Comparison of ENCODE assay signal across 8 cellular contexts in the genomic region with DNA sequence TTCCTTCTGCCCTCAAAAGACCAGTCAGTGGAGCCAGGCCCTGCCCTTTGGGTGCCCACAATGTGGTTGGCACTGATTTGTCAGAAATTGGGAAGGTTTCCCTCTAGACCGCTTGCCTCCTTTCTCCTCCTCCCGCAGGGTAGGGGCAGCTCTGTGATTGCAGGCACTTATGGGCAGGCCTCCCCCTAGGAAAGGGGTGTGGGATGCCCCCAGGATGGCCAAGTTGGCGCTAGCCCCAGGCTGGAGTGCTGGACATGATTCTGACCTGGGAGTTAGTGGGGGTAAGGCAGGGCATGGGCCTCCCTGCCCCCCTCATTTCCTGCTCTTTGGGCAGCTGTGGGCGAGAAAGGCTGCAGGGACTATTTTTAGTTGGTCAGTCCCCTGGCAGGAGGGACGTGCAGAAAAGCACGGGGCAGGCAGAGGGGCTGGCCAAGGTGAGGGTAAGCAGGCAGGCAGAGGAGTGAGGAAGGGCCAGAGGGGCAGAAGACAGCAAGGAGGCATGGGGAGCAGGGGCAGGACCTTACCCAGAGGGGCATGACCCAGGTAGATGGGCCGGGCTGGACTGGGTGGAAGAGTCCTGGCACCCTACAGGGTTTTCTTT. TPM values are rescaled to one million over a fixed set of nuclear protein-coding genes. Genes with fewer than 3 reads are reported as not detected.
DNase-seq lines count a peak whose midpoint lies in the region; ATAC-seq, FAIRE-seq and TF ChIP-seq lines count a peak whose summit lies in the region.

No MANE protein-coding gene starts in this region.

- no peak for FAIRE-seq in HepG2 (lab: Jason Lieb, UNC)

- H3K9ac ChIP-seq in HCT116 (ENCODE audit: low read length): peak overlapping the region; percentile 34
- H3K9ac ChIP-seq in HepG2 (ENCODE audit: insufficient read depth, low read depth, low read length): no peak overlapping the region

- H3K79me2 ChIP-seq in HCT116 (ENCODE audit: insufficient read depth, low read length) (no peaks in the 10 kb centered on the region), HepG2 (ENCODE audit: insufficient read depth, low read length) (no peaks in the 10 kb centered on the region)

- H3K4me1 Mint-ChIP-seq in activated naive CD8-positive, alpha-beta T cell treated with anti-CD3 and anti-CD28 coated beads, Interleukin-2, amount 50 U/mL, for 24 hours: peaks cover 26% of the 10 kb centered on the region

- no peaks in the 10 kb centered on the region for H3K9me2 ChIP-seq in HCT116 (ENCODE audit: insufficient read depth)

- CTCF ChIA-PET in HCT116 (lab: Charles Lee): interaction anchor here (0.7 to 1.0 kb wide), 3 partner anchors 9 to 164 kb away, joined by 3 read pairs; no protein-coding TSS in a partner anchor
- CTCF ChIA-PET in HepG2 (lab: Yijun Ruan, JAX; ENCODE audit: low intra/inter-chr PET ratio, low total read pairs): no interaction called here

- H3K27me3 ChIP-seq in HCT116 (ENCODE audit: insufficient read depth, low read length) (no peaks in the 10 kb centered on the region), HepG2 (ENCODE audit: control insufficient read depth in 1 of 2, insufficient read depth in 2 of 2, low read length in 2 of 2) (no peaks in the 10 kb centered on the region; a peak in 1 of 5 replicates)

- TF ChIP-seq RAD21 in HCT116 (IDR thresholded peaks at IDR 0.05; ENCODE audit: low read depth) (no peak), HepG2 (CRISPR knock-in tag; IDR thresholded peaks at IDR 0.05) (no peak)

- peak overlapping the region; percentile 77 for H3K4me2 ChIP-seq in HCT116 (ENCODE audit: low read length)
- no peak overlapping the region for H3K4me2 ChIP-seq in HepG2 (ENCODE audit: low read depth, low read length)

- TF ChIP-seq CTCF in HCT116 (IDR thresholded peaks at IDR 0.05 in 2 of 3, conservative IDR thresholded peaks at IDR 0.05 in 1 of 3; ENCODE audit: borderline replicate concordance in 1 of 3, insufficient read depth in 1 of 3, low read depth in 2 of 3, low read length in 2 of 3) (no peak), HepG2 (CRISPR knock-in tag; IDR thresholded peaks at IDR 0.05) (no peak)

- H3K9me3 ChIP-seq in HCT116 (ENCODE audit: control insufficient read depth in 1 of 2, insufficient read depth in 1 of 2, low read depth in 1 of 2, low read length in 2 of 2): no peaks in the 10 kb centered on the region
- H3K9me3 ChIP-seq in HepG2 (ENCODE audit: low read length): no peaks in the 10 kb centered on the region

- no peak for DNase-seq in HCT116 (ENCODE audit: low read depth, low spot score)
- DNase-seq in activated naive CD8-positive, alpha-beta T cell treated with anti-CD3 and anti-CD28 coated beads, Interleukin-2, amount 50 U/mL, for 24 hours: no peak
- no peak for DNase-seq in HepG2 (ENCODE audit: low spot score)
- DNase-seq in GM19238 (ENCODE audit: insufficient read length, low spot score): no peak
- DNase-seq in NCI-H526 treated with DMSO at 0.1 percent for 48 hours (lab: John Stamatoyannopoulos, UW): no peak
- no peak for DNase-seq in NCI-H2227 (lab: John Stamatoyannopoulos, UW; ENCODE audit: unreplicated experiment)
- no peak for DNase-seq in HuH-7.5 (ENCODE audit: low spot score)

- in situ Hi-C loops in HepG2 (cut with HindIII; ENCODE audit: extremely low pct_ligation_motif_present, low pct_unique_long_range_greater_than_20kb): no loop called here

- no peak overlapping the region for H2AFZ ChIP-seq in HCT116 (ENCODE audit: low read depth, low read length, poor library complexity, severe bottlenecking)
- H2AFZ ChIP-seq in HepG2 (ENCODE audit: low read length): no peak overlapping the region

- BruUV-seq in HCT116 (replicated peaks; lab: Mats Ljungman, UMichigan) (no TSS peak), HepG2 (replicated peaks; lab: Mats Ljungman, UMichigan) (no TSS peak)

- H3K27ac ChIP-seq in HCT116 (ENCODE audit: low read depth, low read length) (peak overlapping the region; percentile 56), HepG2 (ENCODE audit: extremely low read length, insufficient read depth, low read length) (no peak overlapping the region), temporal lobe (ENCODE audit: low read depth, low read length) (peak overlapping the region; percentile 6)

- H3K4me3 Mint-ChIP-seq in activated naive CD8-positive, alpha-beta T cell treated with anti-CD3 and anti-CD28 coated beads, Interleukin-2, amount 50 U/mL, for 24 hours: no peak overlapping the region

- intact Hi-C loops in HCT116 (cut with micrococcal nuclease) (no loop called here), HepG2 (cut with micrococcal nuclease; ENCODE audit: unreplicated experiment) (no loop called here)

- WGBS in HepG2 (ENCODE audit: low lambda C conversion rate): 71% methylated on average over 6 of the region's 7 CpGs

- RAD21 ChIA-PET in HCT116 (lab: Charles Lee; ENCODE audit: low non-redundant PET in 1 of 2, low total read pairs in 2 of 2, uncharacterized antibody in 2 of 2, unreplicated experiment in 2 of 2): no interaction called here

- H3K36me3 Mint-ChIP-seq in activated naive CD8-positive, alpha-beta T cell treated with anti-CD3 and anti-CD28 coated beads, Interleukin-2, amount 50 U/mL, for 24 hours (ENCODE audit: low read depth): no peaks in the 10 kb centered on the region

- H3K4me1 ChIP-seq in HCT116 (ENCODE audit: control insufficient read depth in 1 of 2, insufficient read depth in 2 of 2, low read length in 2 of 2): peaks cover 78 to 99% of the 10 kb centered on the region in 2 experiments
- H3K4me1 ChIP-seq in HepG2 (ENCODE audit: insufficient read depth, low read length): peaks cover 89% of the 10 kb centered on the region

- no peak overlapping the region for H3K4me3 ChIP-seq in HCT116 (replicated peaks in 1 of 2; ENCODE audit: low read depth in 1 of 2, low read length in 2 of 2)
- peak overlapping the region in 1 of 3 experiments; percentile 5; a peak in 1 of 6 replicates for H3K4me3 ChIP-seq in HepG2 (replicated peaks in 1 of 3; ENCODE audit: insufficient read depth in 1 of 3, low read depth in 2 of 3, low read length in 3 of 3)

- H3K36me3 ChIP-seq in HCT116 (ENCODE audit: control insufficient read depth in 1 of 2, insufficient read depth in 2 of 2, low read length in 2 of 2) (no peaks in the 10 kb centered on the region), HepG2 (replicated peaks in 1 of 2; ENCODE audit: control insufficient read depth in 1 of 2, insufficient read depth in 2 of 2, low read length in 2 of 2) (no peaks in the 10 kb centered on the region)

- H3K9me3 Mint-ChIP-seq in activated naive CD8-positive, alpha-beta T cell treated with anti-CD3 and anti-CD28 coated beads, Interleukin-2, amount 50 U/mL, for 24 hours: no peaks in the 10 kb centered on the region

- peaks cover 2% of the 10 kb centered on the region for H3K27me3 Mint-ChIP-seq in activated naive CD8-positive, alpha-beta T cell treated with anti-CD3 and anti-CD28 coated beads, Interleukin-2, amount 50 U/mL, for 24 hours

- H4K20me1 ChIP-seq in HCT116 (ENCODE audit: insufficient read depth): no peaks in the 10 kb centered on the region
- no peaks in the 10 kb centered on the region for H4K20me1 ChIP-seq in HepG2 (ENCODE audit: insufficient read depth, low read length)

- POLR2A ChIA-PET in HCT116 (lab: Charles Lee) (interaction anchor here (0.5 kb wide), 1 partner anchor 80 kb away, joined by 3 read pairs; no protein-coding TSS in a partner anchor), HepG2 (lab: Yijun Ruan, JAX) (interaction anchor here (0.9 to 3.5 kb wide), 3 partner anchors 31 to 40 kb away, joined by 3 to 13 read pairs (median 3); no protein-coding TSS in a partner anchor)

- ATAC-seq in HCT116 (no peak), HepG2 (no peak)
- ATAC-seq in activated naive CD8-positive, alpha-beta T cell treated with anti-CD3 and anti-CD28 coated beads, Interleukin-2, amount 50 U/mL, for 24 hours: no peak

- TF ChIP-seq POLR2A in HCT116 (IDR thresholded peaks at IDR 0.05; ENCODE audit: borderline replicate concordance, extremely low read depth, insufficient read depth, insufficient read length): no peak
- TF ChIP-seq POLR2A in HepG2 (IDR thresholded peaks at IDR 0.05; ENCODE audit: insufficient read depth in 1 of 2, low read depth in 2 of 2, low read length in 2 of 2): no peak

- TF ChIP-seq EP300 in HepG2 (IDR thresholded peaks at IDR 0.05; ENCODE audit: low read depth in 2 of 2, low read length in 2 of 2): no peak
- no peak for TF ChIP-seq EP300 in HepG2 (CRISPR knock-in tag; IDR thresholded peaks at IDR 0.05; ENCODE audit: borderline replicate concordance)

- H3K27ac Mint-ChIP-seq in activated naive CD8-positive, alpha-beta T cell treated with anti-CD3 and anti-CD28 coated beads, Interleukin-2, amount 50 U/mL, for 24 hours: peak overlapping the region; percentile 26

RNA-seq across cellular contexts. Expression of a gene that starts 3.3 kb away (rescaled TPM):
- total RNA-seq in HCT116 (2021; ENCODE audit: unreplicated experiment) (35.1 TPM), HepG2 (2016; rRNA removed; fragmentation: Illumina TruSeq; extraction: Trizol) (8.6 and 8.9 TPM in 2 replicates), temporal lobe (4.9 TPM)
- 38.1 and 46.6 TPM in 2 replicates for polyA plus RNA-seq in HCT116 (2012)
- total RNA-seq in HepG2 (2016; cell fraction: cytosol; rRNA removed; fragmentation: Illumina TruSeq; extraction: Trizol; ENCODE audit: low read depth): 3.2 and 3.7 TPM in 2 replicates
- total RNA-seq in HepG2 (2016; cell fraction: insoluble cytoplasmic fraction; rRNA removed; fragmentation: Illumina TruSeq; extraction: Trizol): 6.7 and 9.5 TPM in 2 replicates
- total RNA-seq in HepG2 (2016; cell fraction: membrane; rRNA removed; fragmentation: Illumina TruSeq; extraction: Trizol): 8.2 and 11.1 TPM in 2 replicates
- 6.0 and 7.0 TPM in 2 replicates for total RNA-seq in HepG2 (2016; cell fraction: nucleus; rRNA removed; fragmentation: Illumina TruSeq; extraction: Trizol)
- 6.0 and 6.4 TPM in 2 replicates for polyA plus RNA-seq in HepG2 (2011; rRNA removed)
- polyA plus RNA-seq in HepG2 (2011; cell fraction: cytosol; rRNA removed): 2.2 and 3.8 TPM in 2 replicates
- 13.2 and 13.3 TPM in 2 replicates for polyA plus RNA-seq in HepG2 (2011; cell fraction: nucleus; rRNA removed)
- polyA plus RNA-seq in HepG2 (2012): 15.4 and 16.1 TPM in 2 replicates
- polyA plus RNA-seq in HepG2 (2016; cell fraction: cytosol; fragmentation: Illumina TruSeq; extraction: Trizol; ENCODE audit: low read depth): 3.8 and 5.4 TPM in 2 replicates
- 12.7 and 17.8 TPM in 2 replicates for polyA plus RNA-seq in HepG2 (2016; cell fraction: insoluble cytoplasmic fraction; fragmentation: Illumina TruSeq; extraction: Trizol; ENCODE audit: low read depth)
- 9.6 and 13.8 TPM in 2 replicates for polyA plus RNA-seq in HepG2 (2016; cell fraction: membrane; fragmentation: Illumina TruSeq; extraction: Trizol; ENCODE audit: low read depth)
- 19.0 and 19.4 TPM in 2 replicates for polyA plus RNA-seq in HepG2 (2016; cell fraction: nucleus; fragmentation: Illumina TruSeq; extraction: Trizol; ENCODE audit: insufficient read depth, low read depth)
- polyA minus RNA-seq in HepG2 (2011; rRNA and poly(A)+ RNA removed; ENCODE audit: low replicate concordance): 6.4 and 11.7 TPM in 2 replicates
- 6.7 and 8.2 TPM in 2 replicates for polyA minus RNA-seq in HepG2 (2011; cell fraction: cytosol; rRNA and poly(A)+ RNA removed)
- 5.2 and 6.7 TPM in 2 replicates for polyA minus RNA-seq in HepG2 (2011; cell fraction: nucleus; rRNA and poly(A)+ RNA removed)

RNA-seq across cellular contexts. Expression of a gene that starts 24.6 kb away (rescaled TPM):
- 117 TPM for total RNA-seq in HCT116 (2021; ENCODE audit: unreplicated experiment)
- 37.2 and 38.7 TPM in 2 replicates for polyA plus RNA-seq in HCT116 (2012)
- total RNA-seq in HepG2 (2016; rRNA removed; fragmentation: Illumina TruSeq; extraction: Trizol): 114 and 154 TPM in 2 replicates
- total RNA-seq in HepG2 (2016; cell fraction: cytosol; rRNA removed; fragmentation: Illumina TruSeq; extraction: Trizol; ENCODE audit: low read depth): 24.3 and 27.3 TPM in 2 replicates
- 117 and 162 TPM in 2 replicates for total RNA-seq in HepG2 (2016; cell fraction: insoluble cytoplasmic fraction; rRNA removed; fragmentation: Illumina TruSeq; extraction: Trizol)
- 42.3 and 51.8 TPM in 2 replicates for total RNA-seq in HepG2 (2016; cell fraction: membrane; rRNA removed; fragmentation: Illumina TruSeq; extraction: Trizol)
- 89.2 and 89.6 TPM in 2 replicates for total RNA-seq in HepG2 (2016; cell fraction: nucleus; rRNA removed; fragmentation: Illumina TruSeq; extraction: Trizol)
- polyA plus RNA-seq in HepG2 (2011; rRNA removed): 10.7 and 17.4 TPM in 2 replicates
- polyA plus RNA-seq in HepG2 (2011; cell fraction: cytosol; rRNA removed): 6.9 and 8.8 TPM in 2 replicates
- polyA plus RNA-seq in HepG2 (2011; cell fraction: nucleus; rRNA removed): 9.6 and 11.4 TPM in 2 replicates
- 8.4 and 23.9 TPM in 2 replicates for polyA plus RNA-seq in HepG2 (2012)
- 12.0 and 14.2 TPM in 2 replicates for polyA plus RNA-seq in HepG2 (2016; cell fraction: cytosol; fragmentation: Illumina TruSeq; extraction: Trizol; ENCODE audit: low read depth)
- 133 and 135 TPM in 2 replicates for polyA plus RNA-seq in HepG2 (2016; cell fraction: insoluble cytoplasmic fraction; fragmentation: Illumina TruSeq; extraction: Trizol; ENCODE audit: low read depth)
- polyA plus RNA-seq in HepG2 (2016; cell fraction: membrane; fragmentation: Illumina TruSeq; extraction: Trizol; ENCODE audit: low read depth): 15.3 and 18.9 TPM in 2 replicates
- 98.6 and 99.5 TPM in 2 replicates for polyA plus RNA-seq in HepG2 (2016; cell fraction: nucleus; fragmentation: Illumina TruSeq; extraction: Trizol; ENCODE audit: insufficient read depth, low read depth)
- polyA minus RNA-seq in HepG2 (2011; rRNA and poly(A)+ RNA removed; ENCODE audit: low replicate concordance): 8.7 and 50.8 TPM in 2 replicates
- 9.4 and 10.7 TPM in 2 replicates for polyA minus RNA-seq in HepG2 (2011; cell fraction: cytosol; rRNA and poly(A)+ RNA removed)
- polyA minus RNA-seq in HepG2 (2011; cell fraction: nucleus; rRNA and poly(A)+ RNA removed): 31.5 and 47.0 TPM in 2 replicates
- 2.0 TPM for total RNA-seq in temporal lobe

RNA-seq across cellular contexts. Expression of a gene that starts 52.3 kb away (rescaled TPM):
- total RNA-seq in HCT116 (2021; ENCODE audit: unreplicated experiment) (not detected), HepG2 (2016; rRNA removed; fragmentation: Illumina TruSeq; extraction: Trizol) (not detected in 2 replicates), temporal lobe (not detected)
- 0.29 and 1.5 TPM in 2 replicates for polyA plus RNA-seq in HCT116 (2012)
- not detected in 2 replicates for total RNA-seq in HepG2 (2016; cell fraction: cytosol; rRNA removed; fragmentation: Illumina TruSeq; extraction: Trizol; ENCODE audit: low read depth)
- not detected in 2 replicates for total RNA-seq in HepG2 (2016; cell fraction: insoluble cytoplasmic fraction; rRNA removed; fragmentation: Illumina TruSeq; extraction: Trizol)
- not detected in 2 replicates for total RNA-seq in HepG2 (2016; cell fraction: membrane; rRNA removed; fragmentation: Illumina TruSeq; extraction: Trizol)
- total RNA-seq in HepG2 (2016; cell fraction: nucleus; rRNA removed; fragmentation: Illumina TruSeq; extraction: Trizol): not detected in 2 replicates
- polyA plus RNA-seq in HepG2 (2011; rRNA removed): not detected in 2 replicates
- polyA plus RNA-seq in HepG2 (2011; cell fraction: cytosol; rRNA removed): not detected in 2 replicates
- polyA plus RNA-seq in HepG2 (2011; cell fraction: nucleus; rRNA removed): not detected in 2 replicates
- polyA plus RNA-seq in HepG2 (2012): not detected in 2 replicates
- polyA plus RNA-seq in HepG2 (2016; cell fraction: cytosol; fragmentation: Illumina TruSeq; extraction: Trizol; ENCODE audit: low read depth): not detected in 2 replicates
- not detected in 2 replicates for polyA plus RNA-seq in HepG2 (2016; cell fraction: insoluble cytoplasmic fraction; fragmentation: Illumina TruSeq; extraction: Trizol; ENCODE audit: low read depth)
- not detected in 2 replicates for polyA plus RNA-seq in HepG2 (2016; cell fraction: membrane; fragmentation: Illumina TruSeq; extraction: Trizol; ENCODE audit: low read depth)
- not detected in 2 replicates for polyA plus RNA-seq in HepG2 (2016; cell fraction: nucleus; fragmentation: Illumina TruSeq; extraction: Trizol; ENCODE audit: insufficient read depth, low read depth)
- polyA minus RNA-seq in HepG2 (2011; rRNA and poly(A)+ RNA removed; ENCODE audit: low replicate concordance): not detected in 2 replicates
- not detected in 2 replicates for polyA minus RNA-seq in HepG2 (2011; cell fraction: cytosol; rRNA and poly(A)+ RNA removed)
- not detected in 2 replicates for polyA minus RNA-seq in HepG2 (2011; cell fraction: nucleus; rRNA and poly(A)+ RNA removed)
